Comparison of ENCODE assay signal across 8 cellular contexts in genomic region chr19:42081584-42082258, GRCh38. TPM values are rescaled to one million over a fixed set of nuclear protein-coding genes. Genes with fewer than 3 reads are reported as not detected.
DNase-seq lines count a peak whose midpoint lies in the region; ATAC-seq and TF ChIP-seq lines count a peak whose summit lies in the region.

No MANE protein-coding gene starts in this region.

- intact Hi-C loops in PC-3 (cut with micrococcal nuclease) = no loop called here
- intact Hi-C loops in ascending aorta (cut with DNase I) = no loop called here

- H3K36me3 ChIP-seq in PC-3 (ENCODE audit: low read depth, low read length) = peaks cover 16% of the 10 kb centered on the region; the same call in 1 of the 2 replicates
- H3K36me3 ChIP-seq in osteoblast (ENCODE audit: insufficient read depth, low read length) = peaks cover 42% of the 10 kb centered on the region
- peaks cover 37 to 55% of the 10 kb centered on the region in 2 donors for H3K36me3 ChIP-seq in ascending aorta

- CTCF ChIA-PET in PC-3 (lab: Charles Lee) = no interaction called here

- DNase-seq in AG09309 (ENCODE audit: low read depth) (no peak), GM12864 (ENCODE audit: low read depth) (no peak), PC-3 (peak; percentile 49), dermis microvascular lymphatic vessel endothelial cell (ENCODE audit: low read depth in 2 of 2) (peak; percentile 55 to 69), osteoblast (ENCODE audit: insufficient read length, low spot score, missing footprints) (peak; percentile 91), ascending aorta (ENCODE audit: low spot score in 2 of 2) (no peak)
- no peak for DNase-seq in effector CD4-positive, alpha-beta T cell

- no TSS peak for BruUV-seq in PC-3 (replicated peaks; lab: Mats Ljungman, UMichigan)

- H3K27me3 ChIP-seq in PC-3 (ENCODE audit: low read length) = no peaks in the 10 kb centered on the region
- no peaks in the 10 kb centered on the region for H3K27me3 ChIP-seq in osteoblast (ENCODE audit: insufficient read depth, low read length)
- H3K27me3 ChIP-seq in ascending aorta = no peaks in the 10 kb centered on the region

- peak; percentile 64 for ATAC-seq in PC-3
- no peak for ATAC-seq in HG03565 (IDR thresholded peaks at IDR 0.05; ENCODE audit: unreplicated experiment)

- H4K20me1 ChIP-seq in PC-3 (ENCODE audit: low read length) (peaks cover 31% of the 10 kb centered on the region), osteoblast (ENCODE audit: insufficient read depth, low read length) (peaks cover 42% of the 10 kb centered on the region)

- H3K9me3 ChIP-seq in PC-3 (ENCODE audit: low read length) = no peaks in the 10 kb centered on the region
- no peaks in the 10 kb centered on the region for H3K9me3 ChIP-seq in osteoblast (ENCODE audit: low read depth, low read length)
- no peaks in the 10 kb centered on the region for H3K9me3 ChIP-seq in ascending aorta

- H3K4me2 ChIP-seq in PC-3 (ENCODE audit: low read length) (no peak overlapping the region), osteoblast (ENCODE audit: insufficient read depth, low read length) (no peak overlapping the region)

- no peaks in the 10 kb centered on the region for H3F3A ChIP-seq in PC-3 (ENCODE audit: low read length, unreplicated experiment)

- H2AFZ ChIP-seq in PC-3 (ENCODE audit: low read length) = no peak overlapping the region
- no peak overlapping the region for H2AFZ ChIP-seq in osteoblast (ENCODE audit: low read length)

- TF ChIP-seq CTCF in AG09309 (IDR thresholded peaks at IDR 0.05; ENCODE audit: control insufficient read depth, insufficient read depth, low read depth, low read length, missing control alignments) = peak; percentile 67
- TF ChIP-seq CTCF in GM12864 (IDR thresholded peaks at IDR 0.05; ENCODE audit: low read depth, low read length, missing control alignments) = peak; percentile 81
- peak; percentile 56 for TF ChIP-seq CTCF in PC-3 (conservative IDR thresholded peaks at IDR 0.05; ENCODE audit: low read depth, low read length)
- peak; percentile 73 for TF ChIP-seq CTCF in osteoblast (IDR thresholded peaks at IDR 0.05; ENCODE audit: extremely low read depth, low read depth, low read length)
- no peak for TF ChIP-seq CTCF in ascending aorta (IDR thresholded peaks at IDR 0.05)

- POLR2A ChIA-PET in PC-3 (lab: Charles Lee; ENCODE audit: unreplicated experiment) = interaction anchor here (0.7 kb wide), 1 partner anchor 161 kb away, joined by 3 read pairs; the partner anchor contains the start of gene GSK3A

- H3K4me3 ChIP-seq in AG09309 (ENCODE audit: control insufficient read depth, low read depth, low read length) (no peak overlapping the region), GM12864 (ENCODE audit: low read depth, low read length) (no peak overlapping the region), PC-3 (ENCODE audit: low read length) (no peak overlapping the region), osteoblast (ENCODE audit: insufficient read depth, low read length) (no peak overlapping the region), ascending aorta (no peak overlapping the region)

- H3K9ac ChIP-seq in PC-3 (ENCODE audit: low read length) = no peak overlapping the region

- H3K27ac ChIP-seq in PC-3 (ENCODE audit: low read length) (no peak overlapping the region), osteoblast (ENCODE audit: low read depth, low read length) (no peak overlapping the region), ascending aorta (no peak overlapping the region)

- H3K9me2 ChIP-seq in PC-3 (replicated peaks; ENCODE audit: low read length) = no peaks in the 10 kb centered on the region

- H3K79me2 ChIP-seq in PC-3 (ENCODE audit: low read length) = peaks cover 46% of the 10 kb centered on the region
- peaks cover 57% of the 10 kb centered on the region for H3K79me2 ChIP-seq in osteoblast (ENCODE audit: insufficient read depth, low read length)

- H3K4me1 ChIP-seq in PC-3 (ENCODE audit: insufficient read depth, low read length) (peaks cover 17% of the 10 kb centered on the region; the same call in 1 of the 2 replicates), osteoblast (ENCODE audit: insufficient read depth, low read length) (peaks cover 12% of the 10 kb centered on the region), ascending aorta (peaks cover 4 to 9% of the 10 kb centered on the region in 2 donors)

RNA-seq across cellular contexts. Expression of gene ZNF574, which starts 5.8 kb away (rescaled TPM):
- total RNA-seq in PC-3 (2014; rRNA removed) (14.4 and 15.2 TPM in 2 replicates), dermis microvascular lymphatic vessel endothelial cell (8.0 and 13.4 TPM in 2 replicates), osteoblast (13.6 and 13.8 TPM in 2 replicates), ascending aorta (14.9 TPM)

RNA-seq across cellular contexts. Expression of gene GRIK5, which starts 11.7 kb away (rescaled TPM):
- total RNA-seq in PC-3 (2014; rRNA removed) (0.12 TPM in 1 of 2 replicates, not detected in the other), dermis microvascular lymphatic vessel endothelial cell (under 0.01 TPM in 1 of 2 replicates, not detected in the other), osteoblast (under 0.01 TPM in 2 replicates), ascending aorta (15.5 TPM)

RNA-seq across cellular contexts. Expression of gene POU2F2, which starts 50.5 kb away (rescaled TPM):
- 1.4 and 2.4 TPM in 2 replicates for total RNA-seq in PC-3 (2014; rRNA removed)
- total RNA-seq in dermis microvascular lymphatic vessel endothelial cell = 0.26 and 1.0 TPM in 2 replicates
- under 0.01 and 0.88 TPM in 2 replicates for total RNA-seq in osteoblast
- not detected for total RNA-seq in ascending aorta

Comparison
In these comparisons a context has a peak if more than half of its experiments do, and no peak if none do; other contexts are left out.
1. DNase-seq: peak in PC-3 (single experiment), dermis microvascular lymphatic vessel endothelial cell (2 of 2) and osteoblast (single experiment); none in AG09309 (single experiment), GM12864 (single experiment), effector CD4-positive, alpha-beta T cell (single experiment) and ascending aorta (0 of 2).
2. CTCF ChIP-seq: peak in AG09309 (single experiment), GM12864 (single experiment), PC-3 (single experiment) and osteoblast (single experiment); none in ascending aorta (0 of 3).
3. RNA of gene GRIK5, which starts 11.7 kb away (total RNA-seq): 15.5 TPM in ascending aorta (single experiment); 0.12 TPM in PC-3, under 0.01 TPM in dermis microvascular lymphatic vessel endothelial cell and under 0.01 TPM in osteoblast; every median in the first group is over 10 times any median in the second.